In the genomic region with DNA sequence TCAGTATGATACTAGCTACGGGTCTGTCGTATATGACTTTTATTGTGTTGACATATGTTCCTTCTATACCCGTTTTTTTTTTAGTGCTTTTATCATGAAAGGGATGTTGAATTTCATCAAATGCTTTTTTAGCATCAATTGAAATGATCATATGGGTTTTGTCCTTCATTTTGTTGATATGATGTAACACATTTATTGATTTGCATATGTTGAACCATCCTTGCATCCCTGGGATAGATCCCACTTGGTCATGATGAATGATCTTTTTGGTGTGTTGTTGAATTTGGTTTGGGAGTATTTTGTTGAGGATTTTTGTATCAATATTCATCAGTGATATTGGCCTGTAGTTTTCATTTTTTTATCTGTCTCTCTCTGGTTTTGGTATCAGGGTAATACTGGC, we compare ENCODE assay signal across 10 cellular contexts.
"Had no signal": no experiment of that assay in that cellular context is flagged by ENCODE, and none has a peak within 500 bp of the region (broad histone marks: within the 10 kb centered on the region; RNA-seq: fewer than 3 reads in every experiment).

No MANE protein-coding gene starts in this region.

- DNase-seq: GM23248, GOT3, H7, H9, HCEC 1CT, HFFc6 had no signal

- H3K4me2 ChIP-seq: GM23338 had no signal

- H3K4me1 ChIP-seq: HAP-1 had no signal

- H3K36me3 ChIP-seq: HAP-1 had no signal

- H3K4me3 ChIP-seq: GM23248, GM23338, HAP-1 had no signal

- H2AFZ ChIP-seq: GM23248, GM23338 had no signal

- H3K9ac ChIP-seq: GM23248 had no signal

- H3K9me3 ChIP-seq: HAP-1 had no signal

- H3K27ac ChIP-seq: GM23248 had no signal

- FAIRE-seq: H1 had no signal

- ATAC-seq: GM23338, HCT116 had no signal
